Comparison of ENCODE assay signal across 27 cellular contexts in genomic region chr10:114872519-114873087, GRCh38.
"Had no signal": no experiment of that assay in that cellular context is flagged by ENCODE, and none has a peak within 500 bp of the region (broad histone marks: within the 10 kb centered on the region; RNA-seq: fewer than 3 reads in every experiment).

No MANE protein-coding gene starts in this region.

- ATAC-seq: left colon; left lung; natural killer cell; right lobe of liver; stimulated activated memory B cell treated with anti-CD40 and anti-IgM and Interleukin-4, amounts not matched to agents 10 μg/mL and 1 μg/mL and 100 μg/mL, for 72 hours; stimulated activated naive CD8-positive, alpha-beta T cell treated with anti-CD3 and anti-CD28 coated beads, Interleukin-15, amount 100 ng/mL, for 72 hours had no signal

- H3K36me3 Mint-ChIP-seq: immature natural killer cell; naive B cell; natural killer cell; stimulated activated memory B cell treated with anti-CD40 and anti-IgM and Interleukin-4, amounts not matched to agents 10 μg/mL and 1 μg/mL and 100 μg/mL, for 72 hours; type B pancreatic cell had no signal

- H3K27ac Mint-ChIP-seq: mesothelial cell of epicardium; naive B cell; natural killer cell; nephron progenitor cell; progenitor cell of endocrine pancreas; stimulated activated memory B cell treated with anti-CD40 and anti-IgM and Interleukin-4, amounts not matched to agents 10 μg/mL and 1 μg/mL and 100 μg/mL, for 72 hours; stimulated activated naive CD8-positive, alpha-beta T cell treated with anti-CD3 and anti-CD28 coated beads, Interleukin-15, amount 100 ng/mL, for 72 hours; type B pancreatic cell had no signal

- DNase-seq: hypothalamus; immature natural killer cell; kidney; left colon; left lung; mesendoderm; naive B cell; natural killer cell; nephron progenitor cell; ovary; right lobe of liver; stimulated activated CD4-positive, alpha-beta T cell treated with anti-CD3 and anti-CD28 coated beads, Interleukin-1b, Interleukin-23, amount 100 ng/mL, for 48 hours; stimulated activated CD4-positive, alpha-beta T cell treated with anti-CD3 and anti-CD28 coated beads, Interleukin-2, amount 100 ng/mL, for 48 hours; stimulated activated CD4-positive, alpha-beta T cell treated with anti-CD3 and anti-CD28 coated beads, Interleukin-4, amount 100 ng/mL, for 4 hours; stimulated activated CD8-positive, alpha-beta memory T cell treated with anti-CD3 and anti-CD28 coated beads, Interleukin-4, amount 100 ng/mL, for 48 hours; stimulated activated naive CD4-positive, alpha-beta T cell treated with Interleukin-2 at 50 U/mL for 16 hours; stimulated activated naive CD8-positive, alpha-beta T cell treated with anti-CD3 and anti-CD28 coated beads, Interleukin-15, amount 100 ng/mL, for 72 hours; substantia nigra; uterus had no signal

- H3K4me3 ChIP-seq: left lung, lung, ovary, right atrium auricular region, right lobe of liver, smooth muscle cell, tibial nerve, uterus had no signal

- H3K27me3 ChIP-seq: left lung, ovary, right atrium auricular region, right lobe of liver, uterus had no signal

- H3K9me3 ChIP-seq: left lung, ovary, right atrium auricular region, right lobe of liver, tibial nerve, uterus had no signal

- H3K36me3 ChIP-seq: left lung, ovary, right atrium auricular region, right lobe of liver, uterus had no signal

- H3K27ac ChIP-seq: left lung, ovary, right atrium auricular region, right lobe of liver, tibial nerve, uterus had no signal

- H3K9me3 Mint-ChIP-seq: immature natural killer cell; mesothelial cell of epicardium; natural killer cell; nephron progenitor cell; stimulated activated memory B cell treated with anti-CD40 and anti-IgM and Interleukin-4, amounts not matched to agents 10 μg/mL and 1 μg/mL and 100 μg/mL, for 72 hours; stimulated activated naive CD8-positive, alpha-beta T cell treated with anti-CD3 and anti-CD28 coated beads, Interleukin-15, amount 100 ng/mL, for 72 hours; type B pancreatic cell had no signal

- H3K4me3 Mint-ChIP-seq: immature natural killer cell; mesothelial cell of epicardium; naive B cell; natural killer cell; nephron progenitor cell; stimulated activated memory B cell treated with anti-CD40 and anti-IgM and Interleukin-4, amounts not matched to agents 10 μg/mL and 1 μg/mL and 100 μg/mL, for 72 hours; stimulated activated naive CD8-positive, alpha-beta T cell treated with anti-CD3 and anti-CD28 coated beads, Interleukin-15, amount 100 ng/mL, for 72 hours; type B pancreatic cell had no signal
